ENCODE assay signal across 8 cellular contexts in genomic region chr15:90086868-90087268, GRCh38. TPM values are rescaled to one million over a fixed set of nuclear protein-coding genes. Genes with fewer than 3 reads are reported as not detected.
DNase-seq lines count a peak whose midpoint lies in the region; ATAC-seq, FAIRE-seq and TF ChIP-seq lines count a peak whose summit lies in the region.

No MANE protein-coding gene starts in this region.

- H3K4me1 Mint-ChIP-seq in CD4-positive, alpha-beta memory T cell, result peaks cover 6 to 24% (median 7%) of the 10 kb centered on the region in 4 donors
- peaks cover 4% of the 10 kb centered on the region for H3K4me1 Mint-ChIP-seq in activated naive CD8-positive, alpha-beta T cell treated with anti-CD3 and anti-CD28 coated beads, Interleukin-2, amount 50 U/mL, for 24 hours
- peaks cover 21% of the 10 kb centered on the region for H3K4me1 Mint-ChIP-seq in stimulated activated naive CD8-positive, alpha-beta T cell treated with anti-CD3 and anti-CD28 coated beads, Interleukin-15, amount 100 ng/mL, for 72 hours

- no peaks in the 10 kb centered on the region for H3K9me3 Mint-ChIP-seq in CD4-positive, alpha-beta memory T cell
- no peaks in the 10 kb centered on the region for H3K9me3 Mint-ChIP-seq in activated naive CD8-positive, alpha-beta T cell treated with anti-CD3 and anti-CD28 coated beads, Interleukin-2, amount 50 U/mL, for 24 hours
- no peaks in the 10 kb centered on the region for H3K9me3 Mint-ChIP-seq in stimulated activated naive CD8-positive, alpha-beta T cell treated with anti-CD3 and anti-CD28 coated beads, Interleukin-15, amount 100 ng/mL, for 72 hours

- no peaks in the 10 kb centered on the region for H3K4me1 ChIP-seq in CD4-positive, alpha-beta memory T cell (ENCODE audit: insufficient read depth, low read length)

- FAIRE-seq in H54 (lab: Jason Lieb, UNC), result no peak

- H3K4me3 Mint-ChIP-seq in CD4-positive, alpha-beta memory T cell, result peak overlapping the region in 1 of 8 donors; percentile 2
- H3K4me3 Mint-ChIP-seq in activated naive CD8-positive, alpha-beta T cell treated with anti-CD3 and anti-CD28 coated beads, Interleukin-2, amount 50 U/mL, for 24 hours, result no peak overlapping the region
- no peak overlapping the region for H3K4me3 Mint-ChIP-seq in stimulated activated naive CD8-positive, alpha-beta T cell treated with anti-CD3 and anti-CD28 coated beads, Interleukin-15, amount 100 ng/mL, for 72 hours

- H3K36me3 ChIP-seq in CD4-positive, alpha-beta memory T cell (ENCODE audit: insufficient read depth, low read length), result peaks cover 73% of the 10 kb centered on the region
- H3K36me3 ChIP-seq in kidney epithelial cell (ENCODE audit: control insufficient read depth, insufficient read depth, low read length), result peaks cover 9% of the 10 kb centered on the region

- no peaks in the 10 kb centered on the region for H3K27me3 Mint-ChIP-seq in CD4-positive, alpha-beta memory T cell
- no peaks in the 10 kb centered on the region for H3K27me3 Mint-ChIP-seq in activated naive CD8-positive, alpha-beta T cell treated with anti-CD3 and anti-CD28 coated beads, Interleukin-2, amount 50 U/mL, for 24 hours
- H3K27me3 Mint-ChIP-seq in stimulated activated naive CD8-positive, alpha-beta T cell treated with anti-CD3 and anti-CD28 coated beads, Interleukin-15, amount 100 ng/mL, for 72 hours, result no peaks in the 10 kb centered on the region

- H3K27ac ChIP-seq in CD4-positive, alpha-beta memory T cell (ENCODE audit: low read depth, low read length), result no peak overlapping the region

- no peak for TF ChIP-seq POLR2A in H54 (IDR thresholded peaks at IDR 0.05; ENCODE audit: low read depth, low read length)

- peak; percentile 64 for ATAC-seq in activated naive CD8-positive, alpha-beta T cell treated with anti-CD3 and anti-CD28 coated beads, Interleukin-2, amount 50 U/mL, for 24 hours
- peak; percentile 79 for ATAC-seq in stimulated activated naive CD8-positive, alpha-beta T cell treated with anti-CD3 and anti-CD28 coated beads, Interleukin-15, amount 100 ng/mL, for 72 hours

- H3K27ac Mint-ChIP-seq in CD4-positive, alpha-beta memory T cell, result peak overlapping the region; percentile 56 to 86 (median 72)
- no peak overlapping the region for H3K27ac Mint-ChIP-seq in activated naive CD8-positive, alpha-beta T cell treated with anti-CD3 and anti-CD28 coated beads, Interleukin-2, amount 50 U/mL, for 24 hours
- no peak overlapping the region for H3K27ac Mint-ChIP-seq in stimulated activated naive CD8-positive, alpha-beta T cell treated with anti-CD3 and anti-CD28 coated beads, Interleukin-15, amount 100 ng/mL, for 72 hours

- CTCF ChIA-PET in CD4-positive, alpha-beta memory T cell (lab: Charles Lee; ENCODE audit: partially characterized antibody), result interaction anchor here (0.7 to 2.5 kb wide), 10 partner anchors 12 to 347 kb away, joined by 3 to 10 read pairs (median 4); no protein-coding TSS in a partner anchor

- POLR2A ChIA-PET in CD4-positive, alpha-beta memory T cell (lab: Charles Lee; ENCODE audit: partially characterized antibody), result interaction anchor here (1.0 to 1.3 kb wide), 2 partner anchors 27 to 84 kb away, joined by 3 read pairs; no protein-coding TSS in a partner anchor

- peaks cover 27 to 70% of the 10 kb centered on the region in 2 donors for H3K36me3 Mint-ChIP-seq in CD4-positive, alpha-beta memory T cell
- H3K36me3 Mint-ChIP-seq in activated naive CD8-positive, alpha-beta T cell treated with anti-CD3 and anti-CD28 coated beads, Interleukin-2, amount 50 U/mL, for 24 hours (ENCODE audit: low read depth), result peaks cover 15% of the 10 kb centered on the region

- H3K27me3 ChIP-seq in CD4-positive, alpha-beta memory T cell (ENCODE audit: insufficient read depth, low read length), result no peaks in the 10 kb centered on the region
- H3K27me3 ChIP-seq in kidney epithelial cell (ENCODE audit: control insufficient read depth, insufficient read depth, low read length), result no peaks in the 10 kb centered on the region

- peak; percentile 78 for TF ChIP-seq CTCF in kidney epithelial cell (IDR thresholded peaks at IDR 0.05; ENCODE audit: insufficient read depth, low read length, poor library complexity, severe bottlenecking)

- peak in 2 of 5 donors; percentile 45 to 50 for DNase-seq in CD4-positive, alpha-beta memory T cell
- DNase-seq in H54 (ENCODE audit: insufficient read length, low spot score), result peak; percentile 26
- DNase-seq in RPMI7951 (ENCODE audit: low read depth), result peak; percentile 40
- peak; percentile 59 for DNase-seq in activated naive CD8-positive, alpha-beta T cell treated with anti-CD3 and anti-CD28 coated beads, Interleukin-2, amount 50 U/mL, for 24 hours
- DNase-seq in kidney epithelial cell (ENCODE audit: low read depth), result no peak
- peak; percentile 53 to 64 for DNase-seq in stimulated activated naive CD8-positive, alpha-beta T cell treated with anti-CD3 and anti-CD28 coated beads, Interleukin-15, amount 100 ng/mL, for 72 hours
- no peak for DNase-seq in globus pallidus (ENCODE audit: low spot score)
- DNase-seq in amniotic stem cell (lab: John Stamatoyannopoulos, UW), result no peak

- H3K4me3 ChIP-seq in CD4-positive, alpha-beta memory T cell (ENCODE audit: low read length in 2 of 2), result no peak overlapping the region
- no peak overlapping the region for H3K4me3 ChIP-seq in kidney epithelial cell (ENCODE audit: low read depth, low read length)

- intact Hi-C loops in CD4-positive, alpha-beta memory T cell (cut with micrococcal nuclease), result loop anchor here (1.0 to 5.0 kb wide), 3 partner anchors 189 to 325 kb away; no protein-coding TSS in a partner anchor

- H3K9me3 ChIP-seq in CD4-positive, alpha-beta memory T cell (ENCODE audit: control insufficient read depth in 1 of 2, low read length in 2 of 2), result no peaks in the 10 kb centered on the region

RNA-seq across cellular contexts. Expression of gene IDH2, which starts 15.4 kb away (rescaled TPM):
- 10 to 100 TPM; 41.2 to 43.6 TPM for total RNA-seq in CD4-positive, alpha-beta memory T cell
- polyA plus RNA-seq in CD4-positive, alpha-beta memory T cell, result 100 to 1,000 TPM; 106 to 139 TPM
- total RNA-seq in RPMI7951 (2014; rRNA removed; shearing (Covaris generic)), result 90.6 and 95.5 TPM in 2 replicates
- total RNA-seq in kidney epithelial cell, result 79.1 and 92.7 TPM in 2 replicates

Comparison
In these comparisons a context has a peak if more than half of its experiments do, and no peak if none do; other contexts are left out.
1. DNase-seq: peak in H54 (single experiment), RPMI7951 (single experiment), activated naive CD8-positive, alpha-beta T cell treated with anti-CD3 and anti-CD28 coated beads, Interleukin-2, amount 50 U/mL, for 24 hours (single experiment) and stimulated activated naive CD8-positive, alpha-beta T cell treated with anti-CD3 and anti-CD28 coated beads, Interleukin-15, amount 100 ng/mL, for 72 hours (2 of 2); none in kidney epithelial cell (single experiment), globus pallidus (single experiment) and amniotic stem cell (single experiment).
2. H3K27ac Mint-ChIP-seq: peak in CD4-positive, alpha-beta memory T cell (7 of 7); none in activated naive CD8-positive, alpha-beta T cell treated with anti-CD3 and anti-CD28 coated beads, Interleukin-2, amount 50 U/mL, for 24 hours (single experiment) and stimulated activated naive CD8-positive, alpha-beta T cell treated with anti-CD3 and anti-CD28 coated beads, Interleukin-15, amount 100 ng/mL, for 72 hours (0 of 2).